8 cellular contexts compared by ENCODE assay signal in genomic region chr16:56450275-56450889, GRCh38. TPM values are rescaled to one million over a fixed set of nuclear protein-coding genes. Genes with fewer than 3 reads are reported as not detected.
DNase-seq lines count a peak whose midpoint lies in the region; ATAC-seq and TF ChIP-seq lines count a peak whose summit lies in the region.

No MANE protein-coding gene starts in this region.

- DNase-seq in HL-60 (ENCODE audit: low read depth in 1 of 2, low spot score in 1 of 2): peak; percentile 13 to 18
- peak; percentile 24 for DNase-seq in astrocyte of the hippocampus (ENCODE audit: low read depth, low spot score)
- DNase-seq in right lobe of liver: no peak
- DNase-seq in SK-N-DZ (ENCODE audit: low spot score): no peak
- DNase-seq in cortex of kidney (lab: John Stamatoyannopoulos, UW): no peak
- no peak for DNase-seq in GM19240 (ENCODE audit: insufficient read length, low spot score)

- WGBS in right lobe of liver (ENCODE audit: insufficient coverage, low coverage, low lambda C conversion rate, missing lambda C conversion rate): 15% methylated on average over 13 of the region's 13 CpGs
- WGBS in urinary bladder: 9% methylated on average over 13 of the region's 13 CpGs

- H3K9me3 ChIP-seq in right lobe of liver: no peaks in the 10 kb centered on the region

- H3K36me3 ChIP-seq in right lobe of liver: peaks cover 2 to 33% (median 4%) of the 10 kb centered on the region in 4 donors
- peaks cover 2% of the 10 kb centered on the region for H3K36me3 ChIP-seq in urinary bladder (ENCODE audit: insufficient read depth)

- H3K4me3 ChIP-seq in HL-60 (replicated peaks; ENCODE audit: insufficient read depth, low read length) (peak overlapping the region; percentile 94), right lobe of liver (peak overlapping the region; percentile 72 to 96 (median 91)), urinary bladder (ENCODE audit: low read depth, low read length) (peak overlapping the region; percentile 92)

- H3K27ac ChIP-seq in C4-2B: peak overlapping the region; percentile 94
- H3K27ac ChIP-seq in HL-60 (replicated peaks): peak overlapping the region; percentile 90
- peak overlapping the region in 2 of 3 donors; percentile 44 to 54 for H3K27ac ChIP-seq in right lobe of liver
- no peak overlapping the region for H3K27ac ChIP-seq in urinary bladder (ENCODE audit: low read depth)

- no peak for TF ChIP-seq POLR2A in right lobe of liver (IDR thresholded peaks at IDR 0.05)

- H3K4me1 ChIP-seq in right lobe of liver: peaks cover 0 to 24% (median 4%) of the 10 kb centered on the region in 4 donors
- peaks cover 3% of the 10 kb centered on the region for H3K4me1 ChIP-seq in urinary bladder (ENCODE audit: insufficient read depth)

- no peaks in the 10 kb centered on the region for H3K27me3 ChIP-seq in HL-60 (ENCODE audit: insufficient read depth, poor library complexity, severe bottlenecking)
- no peaks in the 10 kb centered on the region for H3K27me3 ChIP-seq in right lobe of liver

- no peak for ATAC-seq in right lobe of liver

- intact Hi-C loops in right lobe of liver (cut with DNase I): no loop called here

- TF ChIP-seq CTCF in C4-2B (conservative IDR thresholded peaks at IDR 0.05): no peak
- no peak for TF ChIP-seq CTCF in HL-60 (IDR thresholded peaks at IDR 0.05; ENCODE audit: insufficient read depth, low read length)
- no peak for TF ChIP-seq CTCF in right lobe of liver (IDR thresholded peaks at IDR 0.05)

RNA-seq across cellular contexts. Expression of gene NUDT21, which starts 0.8 kb away (rescaled TPM):
- total RNA-seq in right lobe of liver (10 to 100 TPM; 26.2 to 35.8 (median 30.3) TPM), urinary bladder (144 TPM)
- 47.3 TPM for polyA plus RNA-seq in urinary bladder
- polyA plus RNA-seq in SK-N-DZ (2014; cell fraction: cytosol; rRNA removed): 178 and 181 TPM in 2 replicates
- 75.6 and 80.7 TPM in 2 replicates for polyA plus RNA-seq in SK-N-DZ (2014; cell fraction: nucleus; rRNA removed)

RNA-seq across cellular contexts. Expression of gene OGFOD1, which starts 1.0 kb away (rescaled TPM):
- total RNA-seq in right lobe of liver (10 to 100 TPM; 12.2 to 32.0 (median 17.4) TPM), urinary bladder (58.2 TPM)
- polyA plus RNA-seq in urinary bladder: 25.8 TPM
- polyA plus RNA-seq in SK-N-DZ (2014; cell fraction: cytosol; rRNA removed): 90.0 and 153 TPM in 2 replicates
- 32.6 and 38.4 TPM in 2 replicates for polyA plus RNA-seq in SK-N-DZ (2014; cell fraction: nucleus; rRNA removed)

RNA-seq across cellular contexts. Expression of gene AMFR, which starts 25.0 kb away (rescaled TPM):
- total RNA-seq in right lobe of liver (100 to 1,000 TPM in 4 of 6 experiments, 10 to 100 TPM in 2; 92.2 to 189 (median 137) TPM), urinary bladder (120 TPM)
- 82.6 TPM for polyA plus RNA-seq in urinary bladder
- polyA plus RNA-seq in SK-N-DZ (2014; cell fraction: cytosol; rRNA removed): 43.9 and 50.9 TPM in 2 replicates
- 26.5 and 38.2 TPM in 2 replicates for polyA plus RNA-seq in SK-N-DZ (2014; cell fraction: nucleus; rRNA removed)

Comparison
In these comparisons a context has a peak if more than half of its experiments do, and no peak if none do; other contexts are left out.
1. DNase-seq: peak in HL-60 (2 of 2) and astrocyte of the hippocampus (single experiment); none in right lobe of liver (0 of 3), SK-N-DZ (single experiment), cortex of kidney (single experiment) and GM19240 (single experiment).
2. Peak in every context shown above with its lines, with median percentiles within 50 percentile points of each other: H3K4me3 ChIP-seq.